1 cellular context compared by ENCODE assay signal in genomic region chr17:78416791-78417530, GRCh38.
TF ChIP-seq lines count a peak whose summit lies in the region.

No MANE protein-coding gene starts in this region.

TF ChIP-seq in HepG2, 621 proteins besides CTCF, POLR2A, EP300 and RAD21:
- TF ChIP-seq ARNTL (CRISPR knock-in tag; IDR thresholded peaks at IDR 0.05) (no peak), ZNF687 (CRISPR knock-in tag; IDR thresholded peaks at IDR 0.05) (0 out of 2 replicates have a peak, but pooled peaks have one; percentile 9), ZBTB21 (CRISPR knock-in tag; IDR thresholded peaks at IDR 0.05) (no peak), PRDM4 (CRISPR knock-in tag; IDR thresholded peaks at IDR 0.05; ENCODE audit: borderline replicate concordance) (no peak), RBM22 (optimal IDR thresholded peaks at IDR 0.05; ENCODE audit: low read length) (peak; percentile 15), FOSL1 (CRISPR knock-in tag; IDR thresholded peaks at IDR 0.05; ENCODE audit: borderline replicate concordance) (no peak), ZNF180 (CRISPR knock-in tag; IDR thresholded peaks at IDR 0.05; ENCODE audit: borderline replicate concordance, low read depth) (no peak)
